ENCODE assay signal across 8 cellular contexts in the genomic region with DNA sequence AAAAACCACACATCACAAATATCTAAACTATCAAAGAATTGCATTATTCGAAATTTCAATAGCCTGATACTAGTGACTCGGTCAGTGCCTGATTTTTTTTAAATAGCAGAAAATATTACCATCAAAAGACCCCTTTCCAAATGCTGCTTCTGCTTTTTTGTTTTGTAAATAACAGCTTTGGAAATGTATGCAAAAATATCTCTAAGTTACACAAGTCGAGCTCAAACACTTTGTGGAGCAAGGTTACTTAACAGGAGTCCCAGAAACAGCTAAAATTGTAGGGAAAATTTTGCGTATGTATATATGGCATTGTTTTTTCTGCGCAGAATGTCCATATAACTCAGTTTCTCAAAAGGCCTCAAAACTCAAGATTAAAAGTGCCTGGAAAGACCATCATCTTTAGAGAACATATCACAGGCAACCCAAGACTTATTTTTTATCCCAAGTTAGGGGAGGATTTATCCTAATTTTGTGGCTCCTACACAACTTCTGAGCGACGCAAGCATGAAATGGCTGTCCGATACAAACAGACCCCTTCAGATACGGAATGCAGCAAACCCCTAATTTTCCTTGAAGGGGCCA. TPM values are rescaled to one million over a fixed set of nuclear protein-coding genes. Genes with fewer than 3 reads are reported as not detected.
DNase-seq lines count a peak whose midpoint lies in the region; TF ChIP-seq lines count a peak whose summit lies in the region.

No MANE protein-coding gene starts in this region.

- peaks cover 27% of the 10 kb centered on the region for H3K36me3 Mint-ChIP-seq in activated CD4-positive, alpha-beta T cell treated with anti-CD3 and anti-CD28 coated beads, Interleukin-2, amount 10 ng/mL, durations not matched to agents 7 days and 5 days (ENCODE audit: low read depth)

- peak overlapping the region in 3 of 4 donors; percentile 66 to 100 (median 67) for H3K4me3 ChIP-seq in adrenal gland
- H3K4me3 ChIP-seq in liver (ENCODE audit: low read depth in 1 of 3, low read length in 3 of 3), result peak overlapping the region; percentile 47 to 85 (median 80)
- H3K4me3 ChIP-seq in thymus (ENCODE audit: low read length), result peak overlapping the region; percentile 92

- POLR2A ChIA-PET in activated CD4-positive, alpha-beta T cell treated with anti-CD3 and anti-CD28 coated beads, Interleukin-2, amount 10 ng/mL, durations not matched to agents 7 days and 5 days (lab: Charles Lee), result interaction anchor here (0.5 kb wide), 1 partner anchor 246 kb away, joined by 3 read pairs; no protein-coding TSS in a partner anchor

- TF ChIP-seq RAD21 in liver (IDR thresholded peaks at IDR 0.05), result no peak

- 12 to 16% (median 14%) methylated on average over 9 of the region's 9 CpGs for WGBS in adrenal gland, 4 donors
- WGBS in liver, result 35% methylated on average over 9 of the region's 9 CpGs
- 22% methylated on average over 9 of the region's 9 CpGs for WGBS in thymus

- peaks cover 38% of the 10 kb centered on the region for H3K4me1 Mint-ChIP-seq in activated CD4-positive, alpha-beta T cell treated with anti-CD3 and anti-CD28 coated beads, Interleukin-2, amount 10 ng/mL, durations not matched to agents 7 days and 5 days

- no peak for TF ChIP-seq CTCF in adrenal gland (IDR thresholded peaks at IDR 0.05)
- no peak for TF ChIP-seq CTCF in liver (IDR thresholded peaks at IDR 0.05; ENCODE audit: low read depth, low read length, missing input control)

- H3K36me3 ChIP-seq in adrenal gland (replicated peaks in 1 of 2) (no peaks in the 10 kb centered on the region), liver (ENCODE audit: control insufficient read depth in 4 of 4, insufficient read depth in 3 of 4, low read depth in 1 of 4, low read length in 3 of 4) (no peaks in the 10 kb centered on the region), thymus (ENCODE audit: control insufficient read depth, insufficient read depth) (no peaks in the 10 kb centered on the region)

- H3K4me3 Mint-ChIP-seq in activated CD4-positive, alpha-beta T cell treated with anti-CD3 and anti-CD28 coated beads, Interleukin-2, amount 10 ng/mL, durations not matched to agents 7 days and 5 days, result peak overlapping the region; percentile 79

- no peaks in the 10 kb centered on the region for H3K27me3 ChIP-seq in adrenal gland
- H3K27me3 ChIP-seq in liver (ENCODE audit: control insufficient read depth in 4 of 4, insufficient read depth in 4 of 4, low read length in 3 of 4), result no peaks in the 10 kb centered on the region
- no peaks in the 10 kb centered on the region for H3K27me3 ChIP-seq in thymus (ENCODE audit: control insufficient read depth, insufficient read depth)

- no peak for DNase-seq in activated CD4-positive, alpha-beta T cell treated with anti-CD3 and anti-CD28 coated beads, Interleukin-2, amount 10 ng/mL, durations not matched to agents 7 days and 5 days
- no peak for DNase-seq in activated CD4-positive, alpha-beta T cell treated with anti-CD3 and anti-CD28 coated beads, Interleukin-2, amount 50 U/mL, for 1 hour
- no peak for DNase-seq in adrenal gland
- no peak for DNase-seq in NCI-H446 (lab: John Stamatoyannopoulos, UW)
- DNase-seq in NOMO-1 treated with dmso at 0.1 percent for 144 hours (lab: John Stamatoyannopoulos, UW; ENCODE audit: unreplicated experiment), result no peak
- DNase-seq in cortex of kidney (lab: John Stamatoyannopoulos, UW), result no peak

- no peak for TF ChIP-seq POLR2A in adrenal gland (IDR thresholded peaks at IDR 0.05)

- H3K9me3 ChIP-seq in adrenal gland (replicated peaks in 1 of 3), result no peaks in the 10 kb centered on the region
- no peaks in the 10 kb centered on the region for H3K9me3 ChIP-seq in liver (ENCODE audit: control insufficient read depth in 4 of 4, low read length in 3 of 4)
- no peaks in the 10 kb centered on the region for H3K9me3 ChIP-seq in thymus (ENCODE audit: control insufficient read depth)

- intact Hi-C loops in adrenal gland (cut with DNase I), result loop anchor here in 1 of 2 donors (10.0 kb wide), 1 partner anchor 55 kb away; no protein-coding TSS in a partner anchor

- peak overlapping the region; percentile 89 for H3K27ac Mint-ChIP-seq in activated CD4-positive, alpha-beta T cell treated with anti-CD3 and anti-CD28 coated beads, Interleukin-2, amount 10 ng/mL, durations not matched to agents 7 days and 5 days

- CTCF ChIA-PET in activated CD4-positive, alpha-beta T cell treated with anti-CD3 and anti-CD28 coated beads, Interleukin-2, amount 10 ng/mL, durations not matched to agents 7 days and 5 days (lab: Charles Lee), result interaction anchor here (0.8 kb wide), 1 partner anchor 12 kb away, joined by 4 read pairs; no protein-coding TSS in a partner anchor

- H3K27ac ChIP-seq in adrenal gland, result peak overlapping the region; percentile 82 to 99 (median 95)
- H3K27ac ChIP-seq in liver (ENCODE audit: low read depth in 1 of 2, low read length in 2 of 2), result peak overlapping the region in 1 of 2 donors; percentile 80
- no peak overlapping the region for H3K27ac ChIP-seq in thymus (ENCODE audit: low read depth)

- H3K9ac ChIP-seq in liver (ENCODE audit: low read depth in 1 of 2, low read length in 2 of 2), result peak overlapping the region; percentile 16 to 73

- H3K9me3 Mint-ChIP-seq in activated CD4-positive, alpha-beta T cell treated with anti-CD3 and anti-CD28 coated beads, Interleukin-2, amount 10 ng/mL, durations not matched to agents 7 days and 5 days, result no peaks in the 10 kb centered on the region

- H3K27me3 Mint-ChIP-seq in activated CD4-positive, alpha-beta T cell treated with anti-CD3 and anti-CD28 coated beads, Interleukin-2, amount 10 ng/mL, durations not matched to agents 7 days and 5 days, result no peaks in the 10 kb centered on the region

- H3K4me1 ChIP-seq in adrenal gland (replicated peaks in 1 of 2) (peaks cover 19 to 42% of the 10 kb centered on the region in 2 donors), liver (ENCODE audit: control insufficient read depth in 4 of 4, insufficient read depth in 4 of 4, low read length in 3 of 4) (peaks cover 0 to 21% (median 15%) of the 10 kb centered on the region in 4 donors), thymus (ENCODE audit: control insufficient read depth, insufficient read depth, low read length) (peaks cover 12% of the 10 kb centered on the region)

TF ChIP-seq in liver, 16 proteins besides CTCF, POLR2A, EP300 and RAD21:
- TF ChIP-seq RXRA (IDR thresholded peaks at IDR 0.05) (no peak), TAF1 (conservative IDR thresholded peaks at IDR 0.05) (no peak)

RNA-seq across cellular contexts. Expression of a gene that starts 1.4 kb away (rescaled TPM):
- total RNA-seq in activated CD4-positive, alpha-beta T cell treated with anti-CD3 and anti-CD28 coated beads, Interleukin-2, amount 10 ng/mL, durations not matched to agents 7 days and 5 days, result 10 to 100 TPM; 47.9 to 50.3 TPM
- total RNA-seq in adrenal gland (10 to 100 TPM; 14.6 to 45.3 (median 26.5) TPM), liver (1 to 10 TPM; 2.9 to 6.4 TPM)
- polyA plus RNA-seq in adrenal gland (1 to 10 TPM; 2.3 to 7.1 (median 6.6) TPM), liver (1 to 10 TPM in 1 of 2 donors, under 1 TPM in 1; 0.40 to 1.8 TPM), thymus (24.6 TPM)
